19 cellular contexts compared by ENCODE assay signal in the genomic region with DNA sequence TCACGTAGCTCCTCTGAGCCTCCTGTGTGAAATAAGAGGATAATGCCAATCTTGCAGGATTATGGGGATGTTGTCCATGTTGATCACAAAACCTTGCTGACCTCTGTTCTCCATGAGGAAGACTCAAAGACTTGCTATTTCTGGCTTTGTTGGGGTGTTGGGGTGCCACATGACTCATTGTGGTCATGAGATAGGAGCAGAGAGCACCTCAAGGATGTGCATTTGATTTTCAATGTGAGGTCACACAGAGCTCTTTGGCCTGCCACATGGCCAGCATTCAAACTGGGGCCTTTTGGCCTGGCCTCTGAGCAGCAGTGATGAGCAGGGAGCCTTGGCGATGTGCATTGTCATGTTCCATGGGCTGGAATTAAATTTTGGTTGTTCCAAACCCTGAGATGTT.
DNase-seq lines count a peak whose midpoint lies in the region; ATAC-seq, FAIRE-seq and TF ChIP-seq lines count a peak whose summit lies in the region.
"Had no signal": no experiment of that assay in that cellular context is flagged by ENCODE, and none has a peak within 500 bp of the region (broad histone marks: within the 10 kb centered on the region; RNA-seq: fewer than 3 reads in every experiment).

No MANE protein-coding gene starts in this region.

- no peak for TF ChIP-seq RAD21 in GM12878 (IDR thresholded peaks at IDR 0.05; ENCODE audit: insufficient read depth, low read depth, low read length)

- POLR2A ChIA-PET in GM12878 (lab: Charles Lee): no interaction called here

- peaks cover 16% of the 10 kb centered on the region for H3K27me3 Mint-ChIP-seq in T-helper 2 cell treated with Interferon-gamma antibody and Interleukin-4, amounts not matched to agents 5 μg/mL and 100 μg/mL, for 36 hours (ENCODE audit: low read depth)
- H3K27me3 Mint-ChIP-seq in stimulated activated naive CD8-positive, alpha-beta T cell treated with anti-CD3 and anti-CD28 coated beads, Interleukin-15, Interleukin-2, amounts not matched to agents 100 ng/mL and 50 ng/mL, for 24 hours: peaks cover 21% of the 10 kb centered on the region

- no peak for TF ChIP-seq CTCF in GM12878 (IDR thresholded peaks at IDR 0.05 in 2 of 3, conservative IDR thresholded peaks at IDR 0.05 in 1 of 3; ENCODE audit: control insufficient read depth in 2 of 3, extremely low read depth in 1 of 3, insufficient read depth in 1 of 3, low read depth in 3 of 3, low read length in 3 of 3)

- no peak for TF ChIP-seq POLR2A in GM12878 (IDR thresholded peaks at IDR 0.05; ENCODE audit: low read depth, low read length)

- peaks cover 30% of the 10 kb centered on the region for H3K4me1 Mint-ChIP-seq in T-helper 2 cell treated with Interferon-gamma antibody and Interleukin-4, amounts not matched to agents 5 μg/mL and 100 μg/mL, for 36 hours (ENCODE audit: low read depth)
- peaks cover 58% of the 10 kb centered on the region for H3K4me1 Mint-ChIP-seq in stimulated activated naive CD8-positive, alpha-beta T cell treated with anti-CD3 and anti-CD28 coated beads, Interleukin-15, Interleukin-2, amounts not matched to agents 100 ng/mL and 50 ng/mL, for 24 hours (ENCODE audit: low read depth)

- no peak overlapping the region for H3K4me2 ChIP-seq in GM12878 (ENCODE audit: control insufficient read depth, insufficient read depth)

- no peak overlapping the region for H3K4me3 ChIP-seq in GM12878
- H3K4me3 ChIP-seq: K562 had no signal

- H3K27ac Mint-ChIP-seq in T-helper 2 cell treated with Interferon-gamma antibody and Interleukin-4, amounts not matched to agents 5 μg/mL and 100 μg/mL, for 36 hours: no peak overlapping the region
- H3K27ac Mint-ChIP-seq in stimulated activated naive CD8-positive, alpha-beta T cell treated with anti-CD3 and anti-CD28 coated beads, Interleukin-15, Interleukin-2, amounts not matched to agents 100 ng/mL and 50 ng/mL, for 24 hours: peak overlapping the region; percentile 98

- RAD21 ChIA-PET in GM12878 (lab: Charles Lee; ENCODE audit: unreplicated experiment): no interaction called here

- peaks cover 6% of the 10 kb centered on the region; the same call in 1 of the 2 replicates for H3K4me1 ChIP-seq in GM12878 (ENCODE audit: control insufficient read depth, insufficient read depth, low read length)

- no peaks in the 10 kb centered on the region; the same call in 2 of the 3 replicates for H3K9me3 ChIP-seq in GM12878 (replicated peaks; ENCODE audit: control insufficient read depth, insufficient read depth, low read length)

- no peaks in the 10 kb centered on the region for H3K79me2 ChIP-seq in GM12878 (ENCODE audit: control insufficient read depth, insufficient read depth, low read length)

- 30% methylated on average over 2 of the region's 2 CpGs for WGBS in GM12878 (ENCODE audit: insufficient coverage, insufficient replicate concordance, low lambda C conversion rate, missing lambda C conversion rate)

- CTCF ChIA-PET in GM12878 (lab: Yijun Ruan, JAX): no interaction called here

- H2AFZ ChIP-seq in GM12878 (ENCODE audit: control insufficient read depth, low read depth, low read length): no peak overlapping the region

- no peaks in the 10 kb centered on the region for H3K36me3 ChIP-seq in GM12878 (ENCODE audit: control insufficient read depth in 2 of 2, insufficient read depth in 2 of 2, low read length in 1 of 2)

- peaks cover 10% of the 10 kb centered on the region for H3K9me3 Mint-ChIP-seq in T-helper 2 cell treated with Interferon-gamma antibody and Interleukin-4, amounts not matched to agents 5 μg/mL and 100 μg/mL, for 36 hours
- H3K9me3 Mint-ChIP-seq in stimulated activated naive CD8-positive, alpha-beta T cell treated with anti-CD3 and anti-CD28 coated beads, Interleukin-15, Interleukin-2, amounts not matched to agents 100 ng/mL and 50 ng/mL, for 24 hours: peaks cover 5% of the 10 kb centered on the region

- no peak for TF ChIP-seq EP300 in GM12878 (IDR thresholded peaks at IDR 0.05; ENCODE audit: borderline replicate concordance in 1 of 2, control insufficient read depth in 1 of 2, low read depth in 2 of 2, low read length in 2 of 2)

- in situ Hi-C loops in GM12878 (cut with MboI): no loop called here

- no peak overlapping the region for H3K4me3 Mint-ChIP-seq in T-helper 2 cell treated with Interferon-gamma antibody and Interleukin-4, amounts not matched to agents 5 μg/mL and 100 μg/mL, for 36 hours
- H3K4me3 Mint-ChIP-seq in stimulated activated naive CD8-positive, alpha-beta T cell treated with anti-CD3 and anti-CD28 coated beads, Interleukin-15, Interleukin-2, amounts not matched to agents 100 ng/mL and 50 ng/mL, for 24 hours: peak overlapping the region; percentile 14

- intact Hi-C loops in GM12878 (cut with micrococcal nuclease; ENCODE audit: unreplicated experiment): no loop called here

- no peaks in the 10 kb centered on the region for H4K20me1 ChIP-seq in GM12878 (ENCODE audit: control insufficient read depth, insufficient read depth)

- SMC1A ChIA-PET in GM12878 (lab: Charles Lee; ENCODE audit: uncharacterized antibody, unreplicated experiment): no interaction called here

- ATAC-seq in stimulated activated naive CD8-positive, alpha-beta T cell treated with anti-CD3 and anti-CD28 coated beads, Interleukin-15, Interleukin-2, amounts not matched to agents 100 U/mL and 50 U/mL, for 24 hours: no peak
- ATAC-seq in GM12878: no peak
- no peak for ATAC-seq in left lobe of liver
- ATAC-seq: K562, Panc1 had no signal

- H3K27ac ChIP-seq in GM12878 (ENCODE audit: control insufficient read depth, insufficient read depth): no peak overlapping the region
- H3K27ac ChIP-seq: 22Rv1, C4-2B had no signal

- H3K9ac ChIP-seq in GM12878 (ENCODE audit: control insufficient read depth, insufficient read depth, low read length): no peak overlapping the region

- no TSS peak for BruUV-seq in GM12878 (replicated peaks; lab: Mats Ljungman, UMichigan)

- peak; percentile 46 for DNase-seq in T-helper 2 cell treated with Interferon-gamma antibody and Interleukin-4, amounts not matched to agents 5 μg/mL and 100 μg/mL, for 36 hours (ENCODE audit: low spot score)
- no peak for DNase-seq in T-helper 2 cell
- no peak for DNase-seq in stimulated activated naive CD8-positive, alpha-beta T cell treated with anti-CD3 and anti-CD28 coated beads, Interleukin-15, Interleukin-2, amounts not matched to agents 100 U/mL and 50 U/mL, for 24 hours
- no peak for DNase-seq in GM12878 (ENCODE audit: low read depth, low spot score)
- peak; percentile 35 for DNase-seq in stimulated activated CD8-positive, alpha-beta memory T cell treated with anti-CD3 and anti-CD28 coated beads, Interleukin-4, amount 100 ng/mL, for 48 hours
- no peak for DNase-seq in left lobe of liver (ENCODE audit: low spot score)
- no peak for DNase-seq in NCI-H128 (lab: John Stamatoyannopoulos, UW; ENCODE audit: unreplicated experiment)
- DNase-seq: AML-193, DMS79, NCI-H1105 treated with DMSO at 0.1 percent for 48 hours, NCI-H1694 treated with DMSO at 0.1 percent for 48 hours, NCI-H2107, NCI-H2227 treated with DMSO at 0.1 percent for 48 hours, NCI-H510A treated with DMSO at 0.1 percent for 48 hours had no signal

- FAIRE-seq in GM12878 (lab: Jason Lieb, UNC): no peak
- FAIRE-seq: K562 had no signal

- H3K27me3 ChIP-seq in GM12878 (replicated peaks in 1 of 2; ENCODE audit: control insufficient read depth in 2 of 2, insufficient read depth in 2 of 2, low read length in 1 of 2): no peaks in the 10 kb centered on the region; a peak in 1 of 4 replicates

- H3K36me3 Mint-ChIP-seq in T-helper 2 cell treated with Interferon-gamma antibody and Interleukin-4, amounts not matched to agents 5 μg/mL and 100 μg/mL, for 36 hours (ENCODE audit: low read depth): no peaks in the 10 kb centered on the region
- no peaks in the 10 kb centered on the region for H3K36me3 Mint-ChIP-seq in stimulated activated naive CD8-positive, alpha-beta T cell treated with anti-CD3 and anti-CD28 coated beads, Interleukin-15, Interleukin-2, amounts not matched to agents 100 ng/mL and 50 ng/mL, for 24 hours (ENCODE audit: low read depth)

TF ChIP-seq in GM12878, 131 proteins besides CTCF, POLR2A, EP300 and RAD21 (continues in another document):
- TF ChIP-seq MEF2A (IDR thresholded peaks at IDR 0.05; ENCODE audit: insufficient read depth, low read depth, low read length) (0 out of 2 replicates have a peak, but pooled peaks have one; percentile 34), CBX3 (IDR thresholded peaks at IDR 0.05; ENCODE audit: borderline replicate concordance, low read depth) (no peak), PKNOX1 (IDR thresholded peaks at IDR 0.05) (no peak), EZH2 (IDR thresholded peaks at IDR 0.05; ENCODE audit: borderline replicate concordance, control insufficient read depth, low read depth, low read length) (no peak), POLR2AphosphoS5 (IDR thresholded peaks at IDR 0.05; ENCODE audit: low read length) (no peak), JUND (IDR thresholded peaks at IDR 0.05; ENCODE audit: low read depth, low read length) (no peak), MTA3 (IDR thresholded peaks at IDR 0.05; ENCODE audit: borderline replicate concordance, low read length) (no peak), RUNX3 (IDR thresholded peaks at IDR 0.05; ENCODE audit: low read length) (peak; percentile 86), EED (IDR thresholded peaks at IDR 0.05; ENCODE audit: low read depth) (peak; percentile 45; the same call in 1 of the 2 replicates), RAD51 (IDR thresholded peaks at IDR 0.05) (no peak), ZSCAN29 (IDR thresholded peaks at IDR 0.05) (no peak)
- TF ChIP-seq, protein P1, sequence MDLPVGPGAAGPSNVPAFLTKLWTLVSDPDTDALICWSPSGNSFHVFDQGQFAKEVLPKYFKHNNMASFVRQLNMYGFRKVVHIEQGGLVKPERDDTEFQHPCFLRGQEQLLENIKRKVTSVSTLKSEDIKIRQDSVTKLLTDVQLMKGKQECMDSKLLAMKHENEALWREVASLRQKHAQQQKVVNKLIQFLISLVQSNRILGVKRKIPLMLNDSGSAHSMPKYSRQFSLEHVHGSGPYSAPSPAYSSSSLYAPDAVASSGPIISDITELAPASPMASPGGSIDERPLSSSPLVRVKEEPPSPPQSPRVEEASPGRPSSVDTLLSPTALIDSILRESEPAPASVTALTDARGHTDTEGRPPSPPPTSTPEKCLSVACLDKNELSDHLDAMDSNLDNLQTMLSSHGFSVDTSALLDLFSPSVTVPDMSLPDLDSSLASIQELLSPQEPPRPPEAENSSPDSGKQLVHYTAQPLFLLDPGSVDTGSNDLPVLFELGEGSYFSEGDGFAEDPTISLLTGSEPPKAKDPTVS (IDR thresholded peaks at IDR 0.05; ENCODE audit: low read depth, low read length): no peak

Comparison
In these comparisons a context has a peak if more than half of its experiments do, and no peak if none do; other contexts are left out.
1. DNase-seq: peak in T-helper 2 cell treated with Interferon-gamma antibody and Interleukin-4, amounts not matched to agents 5 μg/mL and 100 μg/mL, for 36 hours (single experiment) and stimulated activated CD8-positive, alpha-beta memory T cell treated with anti-CD3 and anti-CD28 coated beads, Interleukin-4, amount 100 ng/mL, for 48 hours (single experiment); none in T-helper 2 cell (0 of 5), stimulated activated naive CD8-positive, alpha-beta T cell treated with anti-CD3 and anti-CD28 coated beads, Interleukin-15, Interleukin-2, amounts not matched to agents 100 U/mL and 50 U/mL, for 24 hours (single experiment), GM12878 (single experiment), left lobe of liver (single experiment) and NCI-H128 (single experiment).